ENCODE assay signal across 9 cellular contexts in genomic region chr6:106141441-106142237, GRCh38. TPM values are rescaled to one million over a fixed set of nuclear protein-coding genes. Genes with fewer than 3 reads are reported as not detected.
A peak's percentile ranks its signal among the peaks of the same experiment; 100 is the strongest.
DNase-seq lines count a peak whose midpoint lies in the region; ATAC-seq and TF ChIP-seq lines count a peak whose summit lies in the region.
"Had no signal": no experiment of that assay in that cellular context is flagged by ENCODE, and none has a peak within 500 bp of the region (broad histone marks: within the 10 kb centered on the region; RNA-seq: fewer than 3 reads in every experiment).

No MANE protein-coding gene starts in this region.

- H3K4me3 Mint-ChIP-seq in stimulated activated naive CD8-positive, alpha-beta T cell treated with anti-CD3 and anti-CD28 coated beads, Interleukin-15, Interleukin-2, amounts not matched to agents 100 ng/mL and 50 ng/mL, for 24 hours = peak overlapping the region; percentile 59

- WGBS in body of pancreas, 2 donors = 68 to 79% methylated on average over 9 of the region's 9 CpGs

- H2AFZ ChIP-seq in DND-41 (ENCODE audit: low read depth, low read length) = no peak overlapping the region

- peak; percentile 89 for ATAC-seq in DND-41 (ENCODE audit: insufficient read depth, low read depth)
- peak; percentile 74 for ATAC-seq in GM21447 (IDR thresholded peaks at IDR 0.05; ENCODE audit: unreplicated experiment)
- peak; percentile 90 to 93 for ATAC-seq in activated naive CD4-positive, alpha-beta T cell treated with anti-CD3 and anti-CD28 coated beads, Interleukin-2, amount 50 U/mL, for 72 hours
- no peak for ATAC-seq in body of pancreas
- no peak for ATAC-seq in upper lobe of right lung

- H3K4me1 ChIP-seq in DND-41 (ENCODE audit: insufficient read depth, low read length) = peaks cover 16% of the 10 kb centered on the region
- no peaks in the 10 kb centered on the region for H3K4me1 ChIP-seq in body of pancreas
- H3K4me1 ChIP-seq in upper lobe of right lung = no peaks in the 10 kb centered on the region

- no peak overlapping the region; the same call in 1 of the 2 replicates for H3K27ac ChIP-seq in DND-41 (ENCODE audit: low read length)
- no peak overlapping the region for H3K27ac ChIP-seq in body of pancreas
- H3K27ac ChIP-seq in upper lobe of right lung = no peak overlapping the region
- H3K27ac ChIP-seq: neutrophil had no signal

- TF ChIP-seq POLR2A in body of pancreas (IDR thresholded peaks at IDR 0.05) = no peak

- no peaks in the 10 kb centered on the region for H3K79me2 ChIP-seq in DND-41 (ENCODE audit: insufficient read depth, low read length)

- no peak for TF ChIP-seq CTCF in DND-41 (IDR thresholded peaks at IDR 0.05; ENCODE audit: borderline replicate concordance, extremely low read depth, low read length, poor library complexity, severe bottlenecking)
- TF ChIP-seq CTCF in body of pancreas (IDR thresholded peaks at IDR 0.05) = no peak
- TF ChIP-seq CTCF in upper lobe of right lung (IDR thresholded peaks at IDR 0.05) = no peak

- no peaks in the 10 kb centered on the region for H3K27me3 Mint-ChIP-seq in stimulated activated naive CD8-positive, alpha-beta T cell treated with anti-CD3 and anti-CD28 coated beads, Interleukin-15, Interleukin-2, amounts not matched to agents 100 ng/mL and 50 ng/mL, for 24 hours

- H3K9me3 ChIP-seq in DND-41 (ENCODE audit: insufficient read depth, low read length, severe bottlenecking) (no peaks in the 10 kb centered on the region), body of pancreas (no peaks in the 10 kb centered on the region), upper lobe of right lung (no peaks in the 10 kb centered on the region)
- H3K9me3 ChIP-seq: neutrophil had no signal

- H3K36me3 ChIP-seq in DND-41 (ENCODE audit: insufficient read depth, low read length) (no peaks in the 10 kb centered on the region), body of pancreas (replicated peaks in 1 of 2; ENCODE audit: insufficient read depth in 1 of 2, low read depth in 2 of 2) (no peaks in the 10 kb centered on the region), upper lobe of right lung (no peaks in the 10 kb centered on the region)
- H3K36me3 ChIP-seq: neutrophil had no signal

- no peaks in the 10 kb centered on the region for H3K27me3 ChIP-seq in DND-41 (ENCODE audit: insufficient read depth, low read length, poor library complexity)
- H3K27me3 ChIP-seq in body of pancreas = no peaks in the 10 kb centered on the region
- peaks cover 4% of the 10 kb centered on the region for H3K27me3 ChIP-seq in upper lobe of right lung
- H3K27me3 ChIP-seq: neutrophil had no signal

- H3K27ac Mint-ChIP-seq in activated naive CD4-positive, alpha-beta T cell treated with anti-CD3 and anti-CD28 coated beads, Interleukin-2, amount 50 U/mL, for 72 hours = peak overlapping the region; percentile 88 to 90
- peak overlapping the region; percentile 96 for H3K27ac Mint-ChIP-seq in stimulated activated naive CD8-positive, alpha-beta T cell treated with anti-CD3 and anti-CD28 coated beads, Interleukin-15, Interleukin-2, amounts not matched to agents 100 ng/mL and 50 ng/mL, for 24 hours

- no peaks in the 10 kb centered on the region for H4K20me1 ChIP-seq in DND-41 (ENCODE audit: insufficient read depth, low read length)

- intact Hi-C loops in body of pancreas (cut with DNase I) (no loop called here), upper lobe of right lung (cut with DNase I) (no loop called here)

- H3K4me3 ChIP-seq in DND-41 (ENCODE audit: low read depth in 1 of 2, low read length in 2 of 2) (no peak overlapping the region), body of pancreas (no peak overlapping the region), upper lobe of right lung (no peak overlapping the region)
- H3K4me3 ChIP-seq in Jurkat, Clone E6-1 (ENCODE audit: low read length) = no peak overlapping the region

- peak; percentile 62 for DNase-seq in DND-41
- DNase-seq in Jurkat, Clone E6-1 (ENCODE audit: low read depth, low spot score) = peak; percentile 65
- DNase-seq in activated naive CD4-positive, alpha-beta T cell treated with anti-CD3 and anti-CD28 coated beads, Interleukin-2, amount 50 U/mL, for 72 hours (ENCODE audit: low spot score in 2 of 2) = peak; percentile 42 to 77
- DNase-seq in body of pancreas = no peak
- DNase-seq in AG08396 (ENCODE audit: low spot score) = no peak
- no peak for DNase-seq in upper lobe of right lung

- H3K36me3 Mint-ChIP-seq in activated naive CD4-positive, alpha-beta T cell treated with anti-CD3 and anti-CD28 coated beads, Interleukin-2, amount 50 U/mL, for 72 hours = no peaks in the 10 kb centered on the region
- H3K36me3 Mint-ChIP-seq in stimulated activated naive CD8-positive, alpha-beta T cell treated with anti-CD3 and anti-CD28 coated beads, Interleukin-15, Interleukin-2, amounts not matched to agents 100 ng/mL and 50 ng/mL, for 24 hours (ENCODE audit: low read depth) = no peaks in the 10 kb centered on the region

- no peak overlapping the region for H3K9ac ChIP-seq in DND-41 (ENCODE audit: low read depth, low read length)

- peaks cover 61% of the 10 kb centered on the region for H3K4me1 Mint-ChIP-seq in stimulated activated naive CD8-positive, alpha-beta T cell treated with anti-CD3 and anti-CD28 coated beads, Interleukin-15, Interleukin-2, amounts not matched to agents 100 ng/mL and 50 ng/mL, for 24 hours (ENCODE audit: low read depth)

- H3K9me3 Mint-ChIP-seq in activated naive CD4-positive, alpha-beta T cell treated with anti-CD3 and anti-CD28 coated beads, Interleukin-2, amount 50 U/mL, for 72 hours = no peaks in the 10 kb centered on the region
- H3K9me3 Mint-ChIP-seq in stimulated activated naive CD8-positive, alpha-beta T cell treated with anti-CD3 and anti-CD28 coated beads, Interleukin-15, Interleukin-2, amounts not matched to agents 100 ng/mL and 50 ng/mL, for 24 hours = no peaks in the 10 kb centered on the region

- no peak overlapping the region for H3K4me2 ChIP-seq in DND-41 (ENCODE audit: insufficient read depth, low read length)

RNA-seq across cellular contexts. Expression of gene PRDM1, which starts 55.5 kb away (rescaled TPM):
- polyA plus RNA-seq in Jurkat, Clone E6-1 (2012; ENCODE audit: insufficient read depth, insufficient read length) = 0.49 TPM
- total RNA-seq in activated naive CD4-positive, alpha-beta T cell treated with anti-CD3 and anti-CD28 coated beads, Interleukin-2, amount 50 U/mL, for 72 hours = 10 to 100 TPM in 1 of 2 donors, 1 to 10 TPM in 1; 7.7 to 12.5 TPM
- total RNA-seq in body of pancreas (1 to 10 TPM; 1.3 to 2.6 TPM), upper lobe of right lung (17.5 TPM)

Comparison
In these comparisons a context has a peak if more than half of its experiments do, and no peak if none do; other contexts are left out.
1. ATAC-seq: peak in DND-41 (single experiment), GM21447 (single experiment) and activated naive CD4-positive, alpha-beta T cell treated with anti-CD3 and anti-CD28 coated beads, Interleukin-2, amount 50 U/mL, for 72 hours (2 of 2); none in body of pancreas (single experiment) and upper lobe of right lung (single experiment).
2. DNase-seq: peak in DND-41 (single experiment), Jurkat, Clone E6-1 (single experiment) and activated naive CD4-positive, alpha-beta T cell treated with anti-CD3 and anti-CD28 coated beads, Interleukin-2, amount 50 U/mL, for 72 hours (2 of 2); none in body of pancreas (0 of 4), AG08396 (single experiment) and upper lobe of right lung (single experiment).